ENCODE assay signal across 8 cellular contexts in the genomic region with DNA sequence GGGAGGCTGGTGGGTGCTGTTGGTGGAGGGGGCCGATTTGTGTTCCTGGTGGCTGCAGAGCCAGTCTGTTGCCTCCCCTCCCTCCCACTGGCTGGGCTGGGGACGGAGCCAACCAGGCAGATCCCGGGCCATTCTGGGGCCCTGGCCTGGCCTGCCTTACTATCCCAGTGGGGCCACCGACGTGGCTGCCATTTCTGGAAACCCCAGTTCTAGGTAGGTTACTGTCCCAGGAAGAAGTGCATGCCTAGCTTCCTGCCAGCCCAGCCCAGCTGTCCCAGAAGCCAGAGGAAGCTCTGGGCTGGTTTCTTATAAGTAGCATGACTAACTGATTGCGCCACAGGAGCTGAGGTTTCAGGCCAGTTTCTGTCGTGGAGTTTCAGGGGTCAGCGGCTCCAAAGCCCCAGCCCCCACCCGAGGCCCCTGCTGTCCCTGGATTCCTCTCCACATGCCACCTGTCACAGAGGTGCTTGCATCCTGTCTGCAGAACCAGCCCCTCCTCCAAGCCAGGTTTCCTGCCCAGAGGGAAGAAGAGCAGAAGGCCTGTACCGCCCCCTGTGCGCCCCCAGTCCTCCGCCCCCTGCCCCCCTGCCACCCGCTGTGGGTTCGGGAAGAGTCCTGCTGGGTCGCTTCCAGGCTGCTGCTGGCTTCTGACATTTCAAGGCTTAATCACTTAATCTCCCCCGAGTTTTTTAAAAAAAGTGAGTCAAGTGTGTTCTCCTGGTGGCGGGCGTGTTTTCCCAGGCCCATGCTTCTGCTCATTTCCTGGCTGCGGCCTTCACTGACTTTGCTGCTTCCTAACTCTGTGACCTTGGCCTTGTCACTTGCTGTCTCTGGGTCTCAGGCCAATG. TPM values are rescaled to one million over a fixed set of nuclear protein-coding genes. Genes with fewer than 3 reads are reported as not detected.
A peak's percentile ranks its signal among the peaks of the same experiment; 100 is the strongest.
DNase-seq lines count a peak whose midpoint lies in the region; ATAC-seq and TF ChIP-seq lines count a peak whose summit lies in the region.

No MANE protein-coding gene starts in this region.

- H3K4me3 ChIP-seq in AG04449 (ENCODE audit: low read depth, low read length): peak overlapping the region; percentile 18; the same call in 1 of the 2 replicates
- H3K4me3 ChIP-seq in Panc1 (ENCODE audit: low read depth in 2 of 2, low read length in 2 of 2): no peak overlapping the region
- no peak overlapping the region for H3K4me3 ChIP-seq in right cardiac atrium (ENCODE audit: low read length)
- peak overlapping the region; percentile 27 for H3K4me3 ChIP-seq in rectal smooth muscle tissue (ENCODE audit: low read length)

- CTCF ChIA-PET in AG04449 (lab: Yijun Ruan, JAX) (interaction anchor here (1.4 kb wide), 2 partner anchors 11 to 92 kb away, joined by 3 to 4 read pairs; no protein-coding TSS in a partner anchor), Panc1 (lab: Charles Lee) (interaction anchor here (0.9 kb wide), 1 partner anchor 92 kb away, joined by 3 read pairs; no protein-coding TSS in a partner anchor)

- TF ChIP-seq CTCF in AG04449 (IDR thresholded peaks at IDR 0.05; ENCODE audit: insufficient read depth, low read length, missing control alignments) (no peak), Panc1 (IDR thresholded peaks at IDR 0.05) (no peak)

- peak; percentile 76 for ATAC-seq in Panc1
- peak; percentile 76 to 87 for ATAC-seq in right cardiac atrium

- 0 out of 2 replicates have a peak, but pooled peaks cover 3% of the 10 kb centered on the region for H3K4me1 ChIP-seq in Panc1 (ENCODE audit: control insufficient read depth, insufficient read depth, low read length)
- H3K4me1 ChIP-seq in right cardiac atrium (ENCODE audit: control insufficient read depth, insufficient read depth, low read length): peaks cover 12% of the 10 kb centered on the region
- peaks cover 32% of the 10 kb centered on the region for H3K4me1 ChIP-seq in rectal smooth muscle tissue (ENCODE audit: control insufficient read depth, insufficient read depth, low read length)

- no peaks in the 10 kb centered on the region for H3K9me3 ChIP-seq in Panc1 (ENCODE audit: control insufficient read depth, insufficient read depth, low read depth, low read length)
- no peaks in the 10 kb centered on the region for H3K9me3 ChIP-seq in right cardiac atrium (ENCODE audit: control insufficient read depth, low read length)

- WGBS in right cardiac atrium: 19% methylated on average over 19 of the region's 19 CpGs

- H3K36me3 ChIP-seq in Panc1 (ENCODE audit: control insufficient read depth, insufficient read depth, low read length): no peaks in the 10 kb centered on the region
- peaks cover 3% of the 10 kb centered on the region for H3K36me3 ChIP-seq in rectal smooth muscle tissue (ENCODE audit: control insufficient read depth, insufficient read depth, low read length)

- in situ Hi-C loops in Panc1 (cut with HindIII; ENCODE audit: low pct_unique_long_range_greater_than_20kb, low sequenced_read_pairs): no loop called here

- H3K27me3 ChIP-seq in Panc1 (ENCODE audit: control insufficient read depth, insufficient read depth, low read length) (no peaks in the 10 kb centered on the region), right cardiac atrium (ENCODE audit: control insufficient read depth, insufficient read depth) (no peaks in the 10 kb centered on the region), rectal smooth muscle tissue (ENCODE audit: control insufficient read depth, insufficient read depth, low read length) (no peaks in the 10 kb centered on the region)

- DNase-seq in AG04449 (ENCODE audit: low read depth, low spot score) (peak; percentile 77), H4 (ENCODE audit: low spot score) (peak; percentile 93), Panc1 (ENCODE audit: low read depth, low spot score) (no peak), amniotic epithelial cell (ENCODE audit: low read depth) (peak; percentile 96), right cardiac atrium (peak; percentile 87 to 93 (median 88)), NAMALWA (ENCODE audit: low spot score) (no peak), COLO829 (ENCODE audit: low spot score) (no peak)

- intact Hi-C loops in Panc1 (cut with micrococcal nuclease; ENCODE audit: unreplicated experiment) (no loop called here), right cardiac atrium (cut with DNase I) (no loop called here)

- no peak overlapping the region for H3K27ac ChIP-seq in Panc1 (ENCODE audit: low read length)
- H3K27ac ChIP-seq in right cardiac atrium (ENCODE audit: low read length): peak overlapping the region; percentile 98
- peak overlapping the region; percentile 99 for H3K27ac ChIP-seq in rectal smooth muscle tissue (ENCODE audit: low read depth, low read length)

- POLR2A ChIA-PET in AG04449 (lab: Yijun Ruan, JAX) (no interaction called here), Panc1 (lab: Charles Lee) (no interaction called here)

- BruUV-seq in Panc1 (replicated peaks; lab: Mats Ljungman, UMichigan): no TSS peak

- H3K9ac ChIP-seq in rectal smooth muscle tissue (ENCODE audit: low read length): no peak overlapping the region

RNA-seq across cellular contexts. Expression of gene IL4R, which starts 13.2 kb away (rescaled TPM):
- total RNA-seq in H4 (2014; rRNA removed; shearing (Covaris generic)): 8.5 and 9.0 TPM in 2 replicates
- total RNA-seq in Panc1 (2021; ENCODE audit: unreplicated experiment) (28.9 TPM), right cardiac atrium (10 to 100 TPM; 19.9 to 51.0 (median 25.7) TPM)
- 22.2 TPM for polyA plus RNA-seq in Panc1 (2012; ENCODE audit: insufficient read length)
- 12.3 TPM for polyA plus RNA-seq in right cardiac atrium

RNA-seq across cellular contexts. Expression of gene NSMCE1, which starts 58.4 kb away (rescaled TPM):
- 49.4 and 52.6 TPM in 2 replicates for total RNA-seq in H4 (2014; rRNA removed; shearing (Covaris generic))
- total RNA-seq in Panc1 (2021; ENCODE audit: unreplicated experiment) (48.2 TPM), right cardiac atrium (10 to 100 TPM; 27.3 to 36.8 (median 29.3) TPM)
- polyA plus RNA-seq in Panc1 (2012; ENCODE audit: insufficient read length): 81.0 TPM
- 40.1 TPM for polyA plus RNA-seq in right cardiac atrium

Comparison
In these comparisons a context has a peak if more than half of its experiments do, and no peak if none do; other contexts are left out.
1. DNase-seq: peak in AG04449 (single experiment), H4 (single experiment), amniotic epithelial cell (single experiment) and right cardiac atrium (3 of 3); none in Panc1 (single experiment), NAMALWA (single experiment) and COLO829 (single experiment).
2. H3K4me3 ChIP-seq: peak in AG04449 (single experiment) and rectal smooth muscle tissue (single experiment); none in Panc1 (0 of 2) and right cardiac atrium (single experiment).